In the genomic region with DNA sequence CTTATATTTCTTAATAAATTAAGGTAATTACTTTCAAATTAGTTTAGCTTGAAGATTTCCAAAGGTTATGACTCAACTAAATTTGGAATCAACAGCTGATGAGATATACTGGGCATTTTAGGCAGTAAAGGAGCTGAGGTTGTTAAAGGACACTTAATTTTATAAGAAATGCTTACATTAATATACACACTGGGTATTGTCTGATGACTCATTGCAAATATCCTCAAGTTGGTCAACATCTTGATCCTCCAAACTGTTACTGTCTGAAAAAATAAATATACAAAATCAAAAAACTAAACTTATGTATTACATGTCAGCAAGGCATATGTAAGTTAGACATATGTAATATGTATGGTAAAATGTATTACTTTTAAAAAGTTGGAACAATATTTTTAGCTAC, we compare ENCODE assay signal across 25 cellular contexts. TPM values are rescaled to one million over a fixed set of nuclear protein-coding genes. Genes with fewer than 3 reads are reported as not detected.
DNase-seq lines count a peak whose midpoint lies in the region; ATAC-seq, FAIRE-seq and TF ChIP-seq lines count a peak whose summit lies in the region.
"Had no signal": no experiment of that assay in that cellular context is flagged by ENCODE, and none has a peak within 500 bp of the region (broad histone marks: within the 10 kb centered on the region; RNA-seq: fewer than 3 reads in every experiment).

No MANE protein-coding gene starts in this region.

- TF ChIP-seq CTCF in RWPE1 (conservative IDR thresholded peaks at IDR 0.05; ENCODE audit: low read depth) (no peak), neural crest cell (conservative IDR thresholded peaks at IDR 0.05) (no peak)

- intact Hi-C loops in activated CD4-positive, alpha-beta T cell treated with anti-CD3 and anti-CD28 coated beads for 36 hours (cut with DNase I, micrococcal nuclease) = loop anchor here in 1 of 2 experiments (10.0 kb wide), 1 partner anchor 951 kb away; the partner anchor contains the start of gene POC5

- no peaks in the 10 kb centered on the region for H3K27me3 Mint-ChIP-seq in neural crest cell (ENCODE audit: low read depth)
- H3K27me3 Mint-ChIP-seq in activated CD4-positive, alpha-beta T cell treated with anti-CD3 and anti-CD28 coated beads for 36 hours = no peaks in the 10 kb centered on the region
- H3K27me3 Mint-ChIP-seq: activated naive CD8-positive, alpha-beta T cell; T-helper 17 cell had no signal

- DNase-seq in RWPE1 (ENCODE audit: low spot score) (peak; percentile 23), epithelial cell of prostate (ENCODE audit: low read depth, low spot score) (no peak), neural crest cell (ENCODE audit: low read depth, low spot score) (no peak), occipital lobe (lab: John Stamatoyannopoulos, UW) (no peak), OCI-M1 (lab: John Stamatoyannopoulos, UW) (no peak), NCI-H1436 (lab: John Stamatoyannopoulos, UW) (no peak)
- no peak for DNase-seq in activated CD4-positive, alpha-beta T cell treated with anti-CD3 and anti-CD28 coated beads for 36 hours
- DNase-seq: activated T-cell treated with anti-CD3 and anti-CD28 coated beads for 4 hours; aorta; caudate nucleus; GDM1; glutamatergic neuron; MV-4-11; NCI-H1694; NCI-H510A; nephron progenitor cell; Peyer's patch; stimulated activated CD4-positive, alpha-beta T cell treated with anti-CD3 and anti-CD28 coated beads, Interleukin-12 subunit alpha, Interleukin-12 subunit beta, amount 100 ng/mL, for 4 hours; stimulated activated CD4-positive, alpha-beta T cell treated with anti-CD3 and anti-CD28 coated beads, Interleukin-4, amount 100 ng/mL, for 1 hour; T-helper 17 cell had no signal

- H3K4me3 Mint-ChIP-seq in neural crest cell = peak overlapping the region; percentile 70
- H3K4me3 Mint-ChIP-seq in activated CD4-positive, alpha-beta T cell treated with anti-CD3 and anti-CD28 coated beads for 36 hours = no peak overlapping the region
- H3K4me3 Mint-ChIP-seq: T-helper 17 cell had no signal

- H3K27ac ChIP-seq in RWPE1 (no peak overlapping the region), epithelial cell of prostate (peak overlapping the region; percentile 92)
- H3K27ac ChIP-seq: parathyroid adenoma, Peyer's patch, right atrium auricular region had no signal

- H3K36me3 Mint-ChIP-seq in neural crest cell (ENCODE audit: low read depth) = peaks cover 4% of the 10 kb centered on the region
- H3K36me3 Mint-ChIP-seq in activated CD4-positive, alpha-beta T cell treated with anti-CD3 and anti-CD28 coated beads for 36 hours (ENCODE audit: low read depth) = peaks cover 35% of the 10 kb centered on the region

- H3K4me1 Mint-ChIP-seq in neural crest cell = peaks cover 29% of the 10 kb centered on the region
- peaks cover 49% of the 10 kb centered on the region for H3K4me1 Mint-ChIP-seq in activated CD4-positive, alpha-beta T cell treated with anti-CD3 and anti-CD28 coated beads for 36 hours

- no peaks in the 10 kb centered on the region for H3K9me3 Mint-ChIP-seq in neural crest cell
- no peaks in the 10 kb centered on the region for H3K9me3 Mint-ChIP-seq in activated CD4-positive, alpha-beta T cell treated with anti-CD3 and anti-CD28 coated beads for 36 hours (ENCODE audit: low read depth)
- H3K9me3 Mint-ChIP-seq: nephron progenitor cell had no signal

- POLR2A ChIA-PET in RWPE1 (lab: Yijun Ruan, JAX; ENCODE audit: low non-redundant PET) = no interaction called here
- POLR2A ChIA-PET in activated CD4-positive, alpha-beta T cell treated with anti-CD3 and anti-CD28 coated beads for 36 hours (lab: Charles Lee) = no interaction called here

- ATAC-seq in activated CD4-positive, alpha-beta T cell treated with anti-CD3 and anti-CD28 coated beads for 36 hours = no peak
- ATAC-seq: T-helper 17 cell had no signal

- CTCF ChIA-PET in RWPE1 (lab: Yijun Ruan, JAX) = interaction anchor here (0.6 to 0.7 kb wide), 2 partner anchors 16 to 48 kb away, joined by 3 to 5 read pairs; no protein-coding TSS in a partner anchor
- CTCF ChIA-PET in activated CD4-positive, alpha-beta T cell treated with anti-CD3 and anti-CD28 coated beads for 36 hours (lab: Charles Lee) = interaction anchor here (0.6 to 2.5 kb wide), 12 partner anchors 10 to 542 kb away, joined by 3 to 11 read pairs (median 4); partner anchors contain the start of gene ANKRD31

- no peak overlapping the region for H3K27ac Mint-ChIP-seq in neural crest cell (ENCODE audit: unreplicated experiment)
- no peak overlapping the region for H3K27ac Mint-ChIP-seq in activated CD4-positive, alpha-beta T cell treated with anti-CD3 and anti-CD28 coated beads for 36 hours
- H3K27ac Mint-ChIP-seq: nephron progenitor cell had no signal

- peak; percentile 40 for FAIRE-seq in G401.6 (lab: Jason Lieb, UNC)
- FAIRE-seq: GM19239 had no signal

RNA-seq across cellular contexts. Expression of gene GFM2, which starts 3.4 kb away (rescaled TPM):
- total RNA-seq in neural crest cell = 29.8 and 29.9 TPM in 2 replicates
- 10 to 100 TPM; 34.7 to 40.4 TPM for total RNA-seq in activated CD4-positive, alpha-beta T cell treated with anti-CD3 and anti-CD28 coated beads for 36 hours
- total RNA-seq in occipital lobe = 61.0 TPM

RNA-seq across cellular contexts. Expression of gene NSA2, which starts 3.5 kb away (rescaled TPM):
- total RNA-seq in neural crest cell = 77.1 and 80.2 TPM in 2 replicates
- total RNA-seq in activated CD4-positive, alpha-beta T cell treated with anti-CD3 and anti-CD28 coated beads for 36 hours = 100 to 1,000 TPM; 163 to 253 TPM
- 56.3 TPM for total RNA-seq in occipital lobe
